ENCODE assay signal across 15 cellular contexts in genomic region chr20:37643400-37643799, GRCh38.
"Had no signal": no experiment of that assay in that cellular context is flagged by ENCODE, and none has a peak within 500 bp of the region (broad histone marks: within the 10 kb centered on the region; RNA-seq: fewer than 3 reads in every experiment).

No MANE protein-coding gene starts in this region.

- H3K27me3 ChIP-seq: adrenal gland, neural progenitor cell, right atrium auricular region had no signal

- H3K36me3 Mint-ChIP-seq: neural progenitor cell, WTC11 had no signal

- H3K9me3 Mint-ChIP-seq: dendritic cell treated with granulocyte-macrophage colony-stimulating factor and Interleukin-4, amounts not matched to agents 40 ng/mL and 50 ng/mL, for 4 days; T-helper 2 cell treated with Interferon-gamma antibody and Interleukin-4, amounts not matched to agents 5 μg/mL and 100 μg/mL, for 36 hours; WTC11 had no signal

- DNase-seq: activated CD4-positive, alpha-beta T cell treated with anti-CD3 and anti-CD28 coated beads, Interleukin-2, amount 50 U/mL, for 1 hour; activated effector memory CD4-positive, alpha-beta T cell treated with Interleukin-2 at 50 U/mL for 16 hours; activated naive CD4-positive, alpha-beta T cell treated with anti-CD3 and anti-CD28 coated beads, Interleukin-2, amount 50 U/mL, for 16 hours; adrenal gland; effector CD8-positive, alpha-beta T cell; mesendoderm; naive thymus-derived CD4-positive, alpha-beta T cell; stimulated activated CD4-positive, alpha-beta T cell treated with anti-CD3 and anti-CD28 coated beads, Interleukin-2, amount 100 ng/mL, for 48 hours had no signal

- H3K9ac ChIP-seq: neural progenitor cell had no signal

- H3K4me3 ChIP-seq: adrenal gland, neural progenitor cell, prostate gland, right atrium auricular region had no signal

- H3K27ac Mint-ChIP-seq: dendritic cell treated with granulocyte-macrophage colony-stimulating factor and Interleukin-4, amounts not matched to agents 40 ng/mL and 50 ng/mL, for 4 days; naive thymus-derived CD4-positive, alpha-beta T cell; neural progenitor cell; T-helper 2 cell treated with Interferon-gamma antibody and Interleukin-4, amounts not matched to agents 5 μg/mL and 100 μg/mL, for 36 hours; WTC11 had no signal

- ATAC-seq: esophagus mucosa; naive thymus-derived CD4-positive, alpha-beta T cell; WTC11 had no signal

- H3K36me3 ChIP-seq: adrenal gland, neural progenitor cell, prostate gland, right atrium auricular region had no signal

- H3K9me3 ChIP-seq: adrenal gland, prostate gland, right atrium auricular region had no signal

- H3K4me1 ChIP-seq: adrenal gland, prostate gland, right atrium auricular region had no signal
